9 cellular contexts compared by ENCODE assay signal in genomic region chrX:49884290-49884862, GRCh38. TPM values are rescaled to one million over a fixed set of nuclear protein-coding genes. Genes with fewer than 3 reads are reported as not detected.
DNase-seq lines count a peak whose midpoint lies in the region; ATAC-seq and TF ChIP-seq lines count a peak whose summit lies in the region.
"Had no signal": no experiment of that assay in that cellular context is flagged by ENCODE, and none has a peak within 500 bp of the region (broad histone marks: within the 10 kb centered on the region; RNA-seq: fewer than 3 reads in every experiment).

No MANE protein-coding gene starts in this region.

- H3K27ac ChIP-seq in stomach, result no peak overlapping the region

- WGBS in stomach, 5 donors, result 19 to 32% (median 24%) methylated on average over 7 of the region's 7 CpGs

- H3K4me3 Mint-ChIP-seq in effector memory CD8-positive, alpha-beta T cell, result no peak overlapping the region

- H3K27ac Mint-ChIP-seq in effector memory CD8-positive, alpha-beta T cell, result peak overlapping the region in 1 of 2 donors; percentile 71

- H3K4me1 Mint-ChIP-seq in effector memory CD8-positive, alpha-beta T cell (ENCODE audit: low read depth in 2 of 2), result peaks cover 13 to 18% of the 10 kb centered on the region in 2 donors

- ATAC-seq in HG03175 (IDR thresholded peaks at IDR 0.05; ENCODE audit: unreplicated experiment), result peak; percentile 55
- ATAC-seq in effector memory CD8-positive, alpha-beta T cell (replicated peaks), result peak; percentile 28

- no peaks in the 10 kb centered on the region for H3K36me3 Mint-ChIP-seq in effector memory CD8-positive, alpha-beta T cell (ENCODE audit: insufficient read depth)

- peaks cover 0 to 4% of the 10 kb centered on the region in 2 donors for H3K27me3 Mint-ChIP-seq in effector memory CD8-positive, alpha-beta T cell

- H3K9me3 Mint-ChIP-seq in effector memory CD8-positive, alpha-beta T cell, result no peaks in the 10 kb centered on the region

- no peaks in the 10 kb centered on the region for H3K36me3 ChIP-seq in stomach
- H3K36me3 ChIP-seq: BLaER1 treated with 17β-estradiol and CSF1 and Interleukin-3, amounts not matched to agents 10 nM and 100 nM had no signal

- TF ChIP-seq POLR2A in stomach (IDR thresholded peaks at IDR 0.05), result no peak

- no peaks in the 10 kb centered on the region for H3K27me3 ChIP-seq in stomach

- intact Hi-C loops in stomach (cut with DNase I; ENCODE audit: low total_unique reads), result no loop called here

- DNase-seq in NCI-H187 (lab: John Stamatoyannopoulos, UW), result peak; percentile 11 to 19
- no peak for DNase-seq in NCI-H187 treated with DMSO at 0.1 percent for 48 hours (lab: John Stamatoyannopoulos, UW)
- peak; percentile 53 for DNase-seq in NCI-H69 (lab: John Stamatoyannopoulos, UW)
- DNase-seq in activated CD4-positive, alpha-beta T cell treated with anti-CD3 and anti-CD28 coated beads, Interleukin-2, amount 50 U/mL, for 48 hours, result peak; percentile 59 to 65
- peak; percentile 41 to 50 (median 48) for DNase-seq in effector memory CD8-positive, alpha-beta T cell
- peak; percentile 38 for DNase-seq in mucosa of gallbladder (ENCODE audit: low spot score)
- DNase-seq in stomach, result peak; percentile 67

- TF ChIP-seq CTCF in stomach (IDR thresholded peaks at IDR 0.05), result peak in 5 of 7 experiments; percentile 13 to 69 (median 59)

- H3K4me1 ChIP-seq in stomach, result peaks cover 0 to 18% (median 9%) of the 10 kb centered on the region in 4 donors

- H3K9me3 ChIP-seq in stomach, result no peaks in the 10 kb centered on the region

- H3K4me3 ChIP-seq in stomach, result no peak overlapping the region
- H3K4me3 ChIP-seq: BLaER1 treated with 17β-estradiol and CSF1 and Interleukin-3, amounts not matched to agents 10 nM and 100 nM had no signal

- no peak for TF ChIP-seq EP300 in stomach (IDR thresholded peaks at IDR 0.05)

RNA-seq across cellular contexts. Expression of gene USP27X, which starts 5.1 kb away (rescaled TPM):
- total RNA-seq in mucosa of gallbladder (2.6 TPM), stomach (1 to 10 TPM in 3 of 5 donors, under 1 TPM in 1, not detected in 1; 0.29 to 4.0 (median 2.1) TPM)
- 1 to 10 TPM; 1.6 to 2.3 (median 2.1) TPM for polyA plus RNA-seq in stomach

RNA-seq across cellular contexts. Expression of gene CLCN5, which starts 38.0 kb away (rescaled TPM):
- 42.5 TPM for total RNA-seq in mucosa of gallbladder
- total RNA-seq in stomach, result 10 to 100 TPM in 1 of 5 donors, 1 to 10 TPM in 4; 1.2 to 13.8 (median 8.1) TPM
- 1 to 10 TPM in 1 of 3 donors, under 1 TPM in 2; 0.31 to 1.5 (median 0.93) TPM for polyA plus RNA-seq in stomach

RNA-seq across cellular contexts. Expression of gene PAGE4, which starts 55.3 kb away (rescaled TPM):
- total RNA-seq in mucosa of gallbladder, result not detected
- total RNA-seq in stomach, result not detected
- polyA plus RNA-seq in stomach, result not detected
